8 cellular contexts compared by ENCODE assay signal in the genomic region with DNA sequence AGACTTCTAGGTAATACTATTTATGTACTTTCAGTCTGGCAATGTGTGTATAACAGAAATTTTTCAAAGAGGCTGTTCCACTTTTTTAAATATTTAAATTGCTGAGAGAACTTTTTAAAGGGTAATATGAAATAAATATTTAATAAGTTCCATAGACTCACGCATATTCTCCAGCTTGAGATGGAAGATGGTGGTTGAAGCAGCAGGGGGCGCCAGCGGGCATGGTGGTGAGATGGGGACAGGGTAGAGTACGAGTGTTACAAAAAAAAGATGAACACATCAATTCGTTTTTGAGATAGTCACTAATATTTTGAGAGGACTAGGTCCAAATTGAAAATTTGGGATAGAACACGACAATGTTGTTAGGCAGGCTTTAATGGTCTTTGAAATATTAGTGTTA.
DNase-seq lines count a peak whose midpoint lies in the region; ATAC-seq and TF ChIP-seq lines count a peak whose summit lies in the region.
"Had no signal": no experiment of that assay in that cellular context is flagged by ENCODE, and none has a peak within 500 bp of the region (broad histone marks: within the 10 kb centered on the region; RNA-seq: fewer than 3 reads in every experiment).

No MANE protein-coding gene starts in this region.

- H3K4me3 Mint-ChIP-seq in stimulated activated naive CD8-positive, alpha-beta T cell treated with anti-CD3 and anti-CD28 coated beads, Interleukin-15, amount 100 ng/mL, for 72 hours = no peak overlapping the region

- H3K36me3 ChIP-seq in adrenal gland (replicated peaks in 1 of 2) = no peaks in the 10 kb centered on the region
- no peaks in the 10 kb centered on the region for H3K36me3 ChIP-seq in right lobe of liver

- H3K4me1 Mint-ChIP-seq in stimulated activated naive CD8-positive, alpha-beta T cell treated with anti-CD3 and anti-CD28 coated beads, Interleukin-15, amount 100 ng/mL, for 72 hours = no peaks in the 10 kb centered on the region

- no peak overlapping the region for H3K27ac ChIP-seq in adrenal gland
- H3K27ac ChIP-seq in right lobe of liver = no peak overlapping the region
- H3K27ac ChIP-seq: skin epidermis had no signal

- peaks cover 16% of the 10 kb centered on the region for H3K27me3 Mint-ChIP-seq in stimulated activated naive CD8-positive, alpha-beta T cell treated with anti-CD3 and anti-CD28 coated beads, Interleukin-15, amount 100 ng/mL, for 72 hours

- no peak overlapping the region for H3K27ac Mint-ChIP-seq in stimulated activated naive CD8-positive, alpha-beta T cell treated with anti-CD3 and anti-CD28 coated beads, Interleukin-15, amount 100 ng/mL, for 72 hours

- no peak overlapping the region for H3K4me3 ChIP-seq in adrenal gland
- no peak overlapping the region for H3K4me3 ChIP-seq in right lobe of liver
- H3K4me3 ChIP-seq: skin epidermis had no signal

- H3K27me3 ChIP-seq in adrenal gland (no peaks in the 10 kb centered on the region), right lobe of liver (no peaks in the 10 kb centered on the region)

- H3K9me3 ChIP-seq in adrenal gland (replicated peaks in 1 of 3) (no peaks in the 10 kb centered on the region), right lobe of liver (no peaks in the 10 kb centered on the region)

- no peaks in the 10 kb centered on the region for H3K4me1 ChIP-seq in adrenal gland (replicated peaks in 1 of 2)
- no peaks in the 10 kb centered on the region for H3K4me1 ChIP-seq in right lobe of liver

- TF ChIP-seq CTCF in adrenal gland (IDR thresholded peaks at IDR 0.05) (peak; percentile 10 to 41 (median 28)), right lobe of liver (IDR thresholded peaks at IDR 0.05) (peak; percentile 62 to 78 (median 70))

- DNase-seq in T-helper 1 cell = peak; percentile 10 to 39 (median 14)
- peak; percentile 31 to 68 (median 39) for DNase-seq in adrenal gland
- DNase-seq in right lobe of liver = peak; percentile 82 to 85 (median 85)
- DNase-seq in stimulated activated naive CD8-positive, alpha-beta T cell treated with anti-CD3 and anti-CD28 coated beads, Interleukin-15, amount 100 ng/mL, for 72 hours = peak; percentile 46 to 62

- TF ChIP-seq POLR2A in adrenal gland (IDR thresholded peaks at IDR 0.05) = no peak
- no peak for TF ChIP-seq POLR2A in right lobe of liver (IDR thresholded peaks at IDR 0.05)

- 39 to 51% (median 43%) methylated on average over 6 of the region's 6 CpGs for WGBS in adrenal gland, 4 donors
- 17% methylated on average over 6 of the region's 6 CpGs for WGBS in right lobe of liver (ENCODE audit: insufficient coverage, low coverage, low lambda C conversion rate, missing lambda C conversion rate)

- intact Hi-C loops in adrenal gland (cut with DNase I) (no loop called here), right lobe of liver (cut with DNase I) (loop anchor here in 1 of 2 donors (10.0 kb wide), 1 partner anchor 78 kb away; a partner anchor contains a TSS)

- ATAC-seq in GM18861 (IDR thresholded peaks at IDR 0.05; ENCODE audit: unreplicated experiment) (peak; percentile 57), HG03378 (IDR thresholded peaks at IDR 0.05; ENCODE audit: unreplicated experiment) (peak; percentile 64), right lobe of liver (peak; percentile 86 to 93 (median 89)), GM21423 (IDR thresholded peaks at IDR 0.05; ENCODE audit: unreplicated experiment) (no peak)
- peak; percentile 70 for ATAC-seq in stimulated activated naive CD8-positive, alpha-beta T cell treated with anti-CD3 and anti-CD28 coated beads, Interleukin-15, amount 100 ng/mL, for 72 hours

- no peaks in the 10 kb centered on the region for H3K9me3 Mint-ChIP-seq in stimulated activated naive CD8-positive, alpha-beta T cell treated with anti-CD3 and anti-CD28 coated beads, Interleukin-15, amount 100 ng/mL, for 72 hours

Comparison
In these comparisons a context has a peak if more than half of its experiments do, and no peak if none do; other contexts are left out.
1. DNase-seq: peak in every context shown above with its lines; median percentile 85 in right lobe of liver; 54 in stimulated activated naive CD8-positive, alpha-beta T cell treated with anti-CD3 and anti-CD28 coated beads, Interleukin-15, amount 100 ng/mL, for 72 hours; 39 in adrenal gland; 14 in T-helper 1 cell.